38 cellular contexts compared by ENCODE assay signal in the genomic region with DNA sequence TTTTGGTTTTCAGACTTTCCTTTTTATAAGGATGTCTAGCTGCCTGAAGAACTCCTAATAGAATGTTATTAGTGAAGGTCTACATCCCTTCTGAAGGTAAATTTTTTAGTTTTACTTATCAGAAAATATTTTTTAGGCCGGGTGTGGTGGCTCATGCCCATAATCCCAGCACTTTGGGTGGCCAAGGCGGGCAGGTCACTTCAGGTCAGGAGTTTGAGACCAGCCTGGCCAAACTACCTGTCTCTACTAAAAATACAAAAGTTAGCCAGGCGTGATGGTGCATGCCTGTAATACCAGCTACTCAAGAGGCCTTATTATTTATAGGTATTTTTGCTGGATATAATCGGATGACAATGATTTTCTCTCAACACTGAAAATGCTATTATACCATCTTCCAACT.
"Had no signal": no experiment of that assay in that cellular context is flagged by ENCODE, and none has a peak within 500 bp of the region (broad histone marks: within the 10 kb centered on the region; RNA-seq: fewer than 3 reads in every experiment).

No MANE protein-coding gene starts in this region.

- H3K27ac ChIP-seq: ascending aorta, KMS-11, RWPE1, VCaP had no signal

- H3K36me3 Mint-ChIP-seq: activated CD4-positive, alpha-beta memory T cell treated with anti-CD3 and anti-CD28 coated beads for 36 hours; activated CD8-positive, alpha-beta memory T cell treated with anti-CD3 and anti-CD28 coated beads, Interleukin-2, amount 10 ng/mL, durations not matched to agents 7 days and 5 days; activated naive CD8-positive, alpha-beta T cell treated with anti-CD3 and anti-CD28 coated beads for 36 hours had no signal

- H3K4me3 Mint-ChIP-seq: activated B cell treated with CpG ODN at 0.5 μM for 24 hours; activated CD4-positive, alpha-beta memory T cell treated with anti-CD3 and anti-CD28 coated beads for 36 hours; activated CD8-positive, alpha-beta memory T cell treated with anti-CD3 and anti-CD28 coated beads, Interleukin-2, amount 10 ng/mL, durations not matched to agents 7 days and 5 days; activated naive CD8-positive, alpha-beta T cell treated with anti-CD3 and anti-CD28 coated beads for 36 hours; activated T-cell treated with anti-CD3 and anti-CD28 coated beads, Interleukin-2, amount 50 U/mL, for 72 hours; activated T-helper 17 cell treated with anti-CD3 and anti-CD28 coated beads, Interleukin-2, amount 50 U/mL, for 72 hours had no signal

- H3K4me1 Mint-ChIP-seq: activated B cell treated with CpG ODN at 0.5 μM for 24 hours; activated CD8-positive, alpha-beta memory T cell treated with anti-CD3 and anti-CD28 coated beads, Interleukin-2, amount 10 ng/mL, durations not matched to agents 7 days and 5 days; activated naive CD8-positive, alpha-beta T cell treated with anti-CD3 and anti-CD28 coated beads for 36 hours; activated T-helper 17 cell treated with anti-CD3 and anti-CD28 coated beads, Interleukin-2, amount 50 U/mL, for 72 hours had no signal

- H3K9me3 ChIP-seq: ascending aorta had no signal

- H3K27me3 Mint-ChIP-seq: activated B cell treated with CpG ODN at 0.5 μM for 24 hours; activated CD8-positive, alpha-beta memory T cell treated with anti-CD3 and anti-CD28 coated beads, Interleukin-2, amount 10 ng/mL, durations not matched to agents 7 days and 5 days; activated T-helper 17 cell treated with anti-CD3 and anti-CD28 coated beads, Interleukin-2, amount 50 U/mL, for 72 hours had no signal

- H3K4me3 ChIP-seq: ascending aorta, PC-9 had no signal

- H3K4me2 ChIP-seq: KMS-11, PC-9 had no signal

- H3K9me3 Mint-ChIP-seq: activated B cell treated with CpG ODN at 0.5 μM for 24 hours; activated CD4-positive, alpha-beta memory T cell treated with anti-CD3 and anti-CD28 coated beads for 36 hours; activated naive CD8-positive, alpha-beta T cell treated with anti-CD3 and anti-CD28 coated beads for 36 hours; activated T-cell treated with anti-CD3 and anti-CD28 coated beads, Interleukin-2, amount 50 U/mL, for 72 hours had no signal

- H3K9ac ChIP-seq: KMS-11 had no signal

- H3K4me1 ChIP-seq: ascending aorta had no signal

- DNase-seq: activated B cell treated with CpG ODN at 0.5 μM for 24 hours; activated CD4-positive, alpha-beta memory T cell treated with anti-CD3 and anti-CD28 coated beads for 36 hours; activated CD4-positive, alpha-beta T cell treated with anti-CD3 and anti-CD28 coated beads for 4 hours; activated CD4-positive, alpha-beta T cell treated with anti-CD3 and anti-CD28 coated beads, Interleukin-2, amount 50 U/mL, for 1 hour; activated CD4-positive, CD25-positive, alpha-beta regulatory T cell treated with anti-CD3 and anti-CD28 coated beads, Interleukin-2, amount 50 U/mL, for 72 hours; activated CD8-positive, alpha-beta memory T cell treated with anti-CD3 and anti-CD28 coated beads for 24 hours; activated CD8-positive, alpha-beta memory T cell treated with anti-CD3 and anti-CD28 coated beads, Interleukin-2, amount 10 ng/mL, durations not matched to agents 7 days and 5 days; activated CD8-positive, alpha-beta memory T cell treated with anti-CD3 and anti-CD28 coated beads, Interleukin-2, amount 50 U/mL, for 48 hours; activated effector memory CD4-positive, alpha-beta T cell treated with anti-CD3 and anti-CD28 coated beads, Interleukin-2, amount 50 U/mL, for 16 hours; activated naive CD4-positive, alpha-beta T cell; activated naive CD4-positive, alpha-beta T cell treated with anti-CD3 and anti-CD28 coated beads, Interleukin-2, amount 50 U/mL, for 16 hours; activated naive CD8-positive, alpha-beta T cell treated with anti-CD3 and anti-CD28 coated beads for 36 hours; activated T-cell treated with anti-CD3 and anti-CD28 coated beads, Interleukin-2, amount 50 U/mL, for 72 hours; amygdala; caudate nucleus; cerebellar nuclear complex; NCI-H1092 treated with DMSO at 0.1 percent for 48 hours; NCI-H1417; NCI-H146; NCI-H187; NCI-H2029 treated with DMSO at 0.1 percent for 48 hours; NCI-H2107; NCI-H2171; NCI-H510A; NCI-H526; NCI-H748 treated with DMSO at 0.1 percent for 48 hours; NK-92 treated with Interleukin-12 subunit alpha and Interleukin-12 subunit beta, amount 100 ng/mL, for 24 hours; PC-9; Right ventricle myocardium superior; SW 1271; T-helper 1 cell; T-helper 2 cell; T-helper 9 cell had no signal

- H3K27me3 ChIP-seq: ascending aorta had no signal

- H3K27ac Mint-ChIP-seq: activated B cell treated with CpG ODN at 0.5 μM for 24 hours; activated CD4-positive, alpha-beta memory T cell treated with anti-CD3 and anti-CD28 coated beads for 36 hours; activated CD8-positive, alpha-beta memory T cell treated with anti-CD3 and anti-CD28 coated beads, Interleukin-2, amount 10 ng/mL, durations not matched to agents 7 days and 5 days; activated naive CD8-positive, alpha-beta T cell treated with anti-CD3 and anti-CD28 coated beads for 36 hours; activated T-cell treated with anti-CD3 and anti-CD28 coated beads, Interleukin-2, amount 50 U/mL, for 72 hours; activated T-helper 17 cell treated with anti-CD3 and anti-CD28 coated beads, Interleukin-2, amount 50 U/mL, for 72 hours had no signal

- H3K36me3 ChIP-seq: ascending aorta had no signal

- ATAC-seq: activated CD8-positive, alpha-beta memory T cell treated with anti-CD3 and anti-CD28 coated beads, Interleukin-2, amount 10 ng/mL, durations not matched to agents 7 days and 5 days; activated T-cell treated with anti-CD3 and anti-CD28 coated beads, Interleukin-2, amount 50 U/mL, for 72 hours; activated T-helper 17 cell treated with anti-CD3 and anti-CD28 coated beads, Interleukin-2, amount 50 U/mL, for 72 hours had no signal

- H2AFZ ChIP-seq: PC-9 had no signal
